Comparison of ENCODE assay signal across 16 cellular contexts in genomic region chr1:60152886-60153285, GRCh38.
DNase-seq lines count a peak whose midpoint lies in the region; ATAC-seq and TF ChIP-seq lines count a peak whose summit lies in the region.
"Had no signal": no experiment of that assay in that cellular context is flagged by ENCODE, and none has a peak within 500 bp of the region (broad histone marks: within the 10 kb centered on the region; RNA-seq: fewer than 3 reads in every experiment).

No MANE protein-coding gene starts in this region.

- peak overlapping the region in 2 of 3 experiments; percentile 30 to 88 for H3K27ac Mint-ChIP-seq in nephron
- H3K27ac Mint-ChIP-seq: CD4-positive, alpha-beta memory T cell; H9 had no signal

- H3K36me3 Mint-ChIP-seq in nephron (ENCODE audit: low read depth) = no peaks in the 10 kb centered on the region
- H3K36me3 Mint-ChIP-seq: CD4-positive, alpha-beta memory T cell had no signal

- H3K27me3 Mint-ChIP-seq in nephron (ENCODE audit: low read depth) = no peaks in the 10 kb centered on the region

- H3K36me3 ChIP-seq in NT2/D1 (ENCODE audit: insufficient read depth, insufficient read length, low read length) = no peaks in the 10 kb centered on the region

- H3K4me1 Mint-ChIP-seq in nephron = peaks cover 25% of the 10 kb centered on the region
- H3K4me1 Mint-ChIP-seq: CD4-positive, alpha-beta memory T cell had no signal

- H3K4me3 Mint-ChIP-seq in nephron = no peak overlapping the region
- H3K4me3 Mint-ChIP-seq: CD4-positive, alpha-beta memory T cell; H9 had no signal

- ATAC-seq in HG02970 (IDR thresholded peaks at IDR 0.05; ENCODE audit: low FRiP score, unreplicated experiment) = no peak
- ATAC-seq in HG03521 (IDR thresholded peaks at IDR 0.05; ENCODE audit: unreplicated experiment) = no peak
- no peak for ATAC-seq in left colon
- ATAC-seq: HCT116 had no signal

- DNase-seq in NT2/D1 (ENCODE audit: low read depth, low spot score) = peak; percentile 28
- peak; percentile 19 for DNase-seq in SW480 (ENCODE audit: low spot score)
- DNase-seq in iPS DF 4.7 (ENCODE audit: extremely low read depth, low spot score) = peak; percentile 5
- DNase-seq in COR-L47 (lab: John Stamatoyannopoulos, UW) = no peak
- no peak for DNase-seq in left colon
- DNase-seq: C1 segment of cervical spinal cord; Caco-2; CD4-positive, alpha-beta memory T cell; DMS153; DND-41; GM23248; H9 had no signal

- no peak overlapping the region for H3K4me3 ChIP-seq in NT2/D1 (ENCODE audit: insufficient read length, low read depth)
- H3K4me3 ChIP-seq: GM23248 had no signal

- H3K9me3 Mint-ChIP-seq in nephron = no peaks in the 10 kb centered on the region
- H3K9me3 Mint-ChIP-seq: H9 had no signal

- no peak for TF ChIP-seq CTCF in nephron (IDR thresholded peaks at IDR 0.05; ENCODE audit: unreplicated experiment in 3 of 3)

- no peaks in the 10 kb centered on the region for H3K4me1 ChIP-seq in NT2/D1 (ENCODE audit: insufficient read depth, insufficient read length)
- H3K4me1 ChIP-seq: Caco-2 had no signal

- intact Hi-C loops in left colon (cut with DNase I, micrococcal nuclease) = no loop called here

- no peaks in the 10 kb centered on the region for H3K27me3 ChIP-seq in NT2/D1 (ENCODE audit: insufficient read depth, insufficient read length)

- H3K9ac ChIP-seq in NT2/D1 (ENCODE audit: insufficient read length, low read depth) = no peak overlapping the region
- H3K9ac ChIP-seq: GM23248 had no signal

- H3K9me3 ChIP-seq in NT2/D1 (ENCODE audit: insufficient read depth, low read length) = no peaks in the 10 kb centered on the region
- H3K9me3 ChIP-seq: Caco-2 had no signal

Comparison
In these comparisons a context has a peak if more than half of its experiments do, and no peak if none do; other contexts are left out.
1. DNase-seq: peak in NT2/D1 (single experiment), SW480 (single experiment) and iPS DF 4.7 (single experiment); none in COR-L47 (single experiment) and left colon (0 of 2).